ENCODE assay signal across 1 cellular context in the genomic region with DNA sequence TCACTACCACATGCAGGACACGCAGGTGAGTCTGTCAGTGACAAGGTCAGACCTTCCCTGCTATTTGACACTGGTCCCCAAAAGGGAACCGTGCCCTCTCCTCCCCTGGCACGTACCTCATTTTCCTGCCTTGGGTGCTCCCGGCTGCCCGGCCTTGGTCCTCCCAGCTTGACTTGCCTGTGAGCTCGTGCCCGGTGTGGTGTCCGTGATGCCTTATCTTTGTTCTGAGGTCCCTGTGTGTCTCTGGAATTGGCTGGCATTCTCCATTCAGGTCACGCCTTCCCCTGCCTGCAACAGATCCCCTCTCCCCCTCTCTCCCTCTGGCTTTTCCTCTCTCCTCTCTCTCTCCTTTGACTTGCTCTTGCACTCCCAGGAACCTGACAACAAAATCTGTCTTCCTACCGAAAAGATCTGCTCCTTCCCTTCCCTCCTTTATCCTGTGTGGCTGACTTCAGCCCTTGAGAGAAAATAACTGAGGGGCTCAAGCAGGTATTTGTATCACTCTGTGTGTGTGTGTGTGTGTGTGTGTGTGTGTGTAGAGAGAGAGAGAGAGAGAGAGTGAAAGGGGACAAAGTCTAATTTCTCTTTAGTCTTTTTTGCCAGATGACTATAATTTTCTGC.
A peak's percentile ranks its signal among the peaks of the same experiment; 100 is the strongest.
TF ChIP-seq lines count a peak whose summit lies in the region.

A gene with protein sequence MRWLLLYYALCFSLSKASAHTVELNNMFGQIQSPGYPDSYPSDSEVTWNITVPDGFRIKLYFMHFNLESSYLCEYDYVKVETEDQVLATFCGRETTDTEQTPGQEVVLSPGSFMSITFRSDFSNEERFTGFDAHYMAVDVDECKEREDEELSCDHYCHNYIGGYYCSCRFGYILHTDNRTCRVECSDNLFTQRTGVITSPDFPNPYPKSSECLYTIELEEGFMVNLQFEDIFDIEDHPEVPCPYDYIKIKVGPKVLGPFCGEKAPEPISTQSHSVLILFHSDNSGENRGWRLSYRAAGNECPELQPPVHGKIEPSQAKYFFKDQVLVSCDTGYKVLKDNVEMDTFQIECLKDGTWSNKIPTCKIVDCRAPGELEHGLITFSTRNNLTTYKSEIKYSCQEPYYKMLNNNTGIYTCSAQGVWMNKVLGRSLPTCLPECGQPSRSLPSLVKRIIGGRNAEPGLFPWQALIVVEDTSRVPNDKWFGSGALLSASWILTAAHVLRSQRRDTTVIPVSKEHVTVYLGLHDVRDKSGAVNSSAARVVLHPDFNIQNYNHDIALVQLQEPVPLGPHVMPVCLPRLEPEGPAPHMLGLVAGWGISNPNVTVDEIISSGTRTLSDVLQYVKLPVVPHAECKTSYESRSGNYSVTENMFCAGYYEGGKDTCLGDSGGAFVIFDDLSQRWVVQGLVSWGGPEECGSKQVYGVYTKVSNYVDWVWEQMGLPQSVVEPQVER (minus strand): TSS at position 226 of the 621 bp plus-strand sequence. CDS start 105 bp downstream, at position 121.

TF ChIP-seq in IMR-90, 13 proteins besides CTCF, POLR2A, EP300 and RAD21:
- TF ChIP-seq, protein P1, sequence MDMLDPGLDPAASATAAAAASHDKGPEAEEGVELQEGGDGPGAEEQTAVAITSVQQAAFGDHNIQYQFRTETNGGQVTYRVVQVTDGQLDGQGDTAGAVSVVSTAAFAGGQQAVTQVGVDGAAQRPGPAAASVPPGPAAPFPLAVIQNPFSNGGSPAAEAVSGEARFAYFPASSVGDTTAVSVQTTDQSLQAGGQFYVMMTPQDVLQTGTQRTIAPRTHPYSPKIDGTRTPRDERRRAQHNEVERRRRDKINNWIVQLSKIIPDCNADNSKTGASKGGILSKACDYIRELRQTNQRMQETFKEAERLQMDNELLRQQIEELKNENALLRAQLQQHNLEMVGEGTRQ (IDR thresholded peaks at IDR 0.05; ENCODE audit: low read depth, low read length) = no peak
- 0 out of 2 replicates have a peak, but pooled peaks have one; percentile 25 for TF ChIP-seq MXI1 (IDR thresholded peaks at IDR 0.05; ENCODE audit: borderline replicate concordance, low read depth, low read length)
